Comparison of ENCODE assay signal across 9 cellular contexts in the genomic region with DNA sequence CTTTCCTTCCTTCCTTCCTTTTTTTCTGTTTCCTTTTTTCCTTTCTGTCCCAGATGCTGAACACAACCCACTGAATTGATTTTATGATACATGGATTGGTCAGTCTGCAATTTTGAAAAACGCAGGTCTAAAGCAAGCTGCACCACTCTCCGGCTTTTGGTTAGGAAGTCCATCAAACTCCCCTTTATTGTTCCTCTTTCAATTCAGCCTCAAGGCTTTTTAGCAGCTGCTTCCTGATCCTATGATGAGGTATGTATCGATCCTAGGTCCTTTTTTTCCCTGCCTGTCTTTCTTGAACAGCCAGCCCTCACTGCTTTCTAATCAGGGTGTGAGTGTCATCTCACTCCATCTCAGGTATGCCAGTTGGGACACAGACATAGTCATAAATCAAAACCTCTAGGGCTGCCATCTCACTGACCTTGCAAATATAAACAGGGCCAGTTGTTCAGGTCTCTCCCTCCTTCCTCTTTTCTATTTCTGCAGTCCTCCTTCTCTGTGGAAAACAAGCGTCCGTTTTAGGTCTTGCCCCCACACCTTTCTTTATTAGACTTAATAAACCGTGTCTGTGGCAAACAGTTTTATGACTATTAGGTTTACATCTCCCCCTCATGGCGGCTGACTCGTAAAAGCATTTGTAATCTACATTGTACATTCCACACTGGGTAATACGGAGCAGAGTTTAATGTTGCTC. TPM values are rescaled to one million over a fixed set of nuclear protein-coding genes. Genes with fewer than 3 reads are reported as not detected.
DNase-seq lines count a peak whose midpoint lies in the region; TF ChIP-seq lines count a peak whose summit lies in the region.
"Had no signal": no experiment of that assay in that cellular context is flagged by ENCODE, and none has a peak within 500 bp of the region (broad histone marks: within the 10 kb centered on the region; RNA-seq: fewer than 3 reads in every experiment).

No MANE protein-coding gene starts in this region.

- H2BK5ac ChIP-seq in mesendoderm (ENCODE audit: low read length) = no peak overlapping the region

- H3K36me3 Mint-ChIP-seq in MCF 10A (ENCODE audit: insufficient read depth, unreplicated experiment) = no peaks in the 10 kb centered on the region

- no peaks in the 10 kb centered on the region for H3K79me1 ChIP-seq in mesendoderm (ENCODE audit: low read length)

- intact Hi-C loops in MCF 10A (cut with micrococcal nuclease) = no loop called here

- no TSS peak for BruUV-seq in MCF 10A (replicated peaks; lab: Mats Ljungman, UMichigan)

- CTCF ChIA-PET in MCF 10A (lab: Yijun Ruan, JAX) = interaction anchor here (0.7 to 2.4 kb wide), 4 partner anchors 46 to 269 kb away, joined by 3 to 8 read pairs (median 4); no protein-coding TSS in a partner anchor

- DNase-seq in HL-60 (ENCODE audit: low read depth in 1 of 2, low spot score in 1 of 2) (no peak), SK-N-MC (ENCODE audit: low read depth, low spot score) (no peak), mesendoderm (no peak), MCF 10A (ENCODE audit: unreplicated experiment) (no peak), NCI-H446 treated with DMSO at 0.1 percent for 48 hours (lab: John Stamatoyannopoulos, UW) (no peak), EL (no peak)
- DNase-seq: activated CD4-positive, alpha-beta T cell treated with anti-CD3 and anti-CD28 coated beads, Interleukin-2, amount 50 U/mL, for 4 hours had no signal

- no peak overlapping the region for H2BK120ac ChIP-seq in mesendoderm (ENCODE audit: low read depth, low read length)

- no peak overlapping the region for H3K4me3 Mint-ChIP-seq in MCF 10A (ENCODE audit: unreplicated experiment)
- H3K4me3 Mint-ChIP-seq: neural crest cell had no signal

- H3K36me3 ChIP-seq in SK-N-MC (ENCODE audit: insufficient read depth, low read length) = no peaks in the 10 kb centered on the region
- no peaks in the 10 kb centered on the region for H3K36me3 ChIP-seq in mesendoderm (ENCODE audit: control insufficient read depth, insufficient read depth, low read length)

- no peaks in the 10 kb centered on the region for H3K9me3 ChIP-seq in SK-N-MC (ENCODE audit: low read depth, low read length)

- H3K56ac ChIP-seq in mesendoderm (ENCODE audit: low read length) = no peak overlapping the region

- no peak overlapping the region for H3K4me2 ChIP-seq in mesendoderm (ENCODE audit: low read length)

- H3K79me2 ChIP-seq in mesendoderm (ENCODE audit: control insufficient read depth, insufficient read depth, low read length) = no peaks in the 10 kb centered on the region

- H3K27ac ChIP-seq in HL-60 (replicated peaks) = no peak overlapping the region
- no peak overlapping the region for H3K27ac ChIP-seq in SK-N-MC
- H3K27ac ChIP-seq in mesendoderm (ENCODE audit: low read depth, low read length) = no peak overlapping the region

- H3K9me3 Mint-ChIP-seq in MCF 10A (ENCODE audit: unreplicated experiment) = no peaks in the 10 kb centered on the region

- no peaks in the 10 kb centered on the region for H3K27me3 Mint-ChIP-seq in MCF 10A (ENCODE audit: insufficient read depth, unreplicated experiment)

- no peak overlapping the region for H4K5ac ChIP-seq in mesendoderm (ENCODE audit: low read length)

- POLR2A ChIA-PET in MCF 10A (lab: Yijun Ruan, JAX) = interaction anchor here (0.6 to 1.1 kb wide), 3 partner anchors 10 to 737 kb away, joined by 3 to 7 read pairs (median 3); no protein-coding TSS in a partner anchor

- no peak overlapping the region for H3K9ac ChIP-seq in SK-N-MC (ENCODE audit: insufficient read length)
- no peak overlapping the region for H3K9ac ChIP-seq in mesendoderm (ENCODE audit: low read length)

- H2AK5ac ChIP-seq in mesendoderm (ENCODE audit: low read length) = no peak overlapping the region

- no CpG with 5 or more reads among the region's 9 CpGs for WGBS in mesendoderm (ENCODE audit: extremely low coverage, insufficient coverage, low lambda C conversion rate)

- no peak overlapping the region for H3K23ac ChIP-seq in mesendoderm (ENCODE audit: low read length)

- TF ChIP-seq CTCF in HL-60 (IDR thresholded peaks at IDR 0.05; ENCODE audit: insufficient read depth, low read length) (no peak), MCF 10A (IDR thresholded peaks at IDR 0.05; ENCODE audit: unreplicated experiment) (no peak)

- H3K27me3 ChIP-seq in HL-60 (ENCODE audit: insufficient read depth, poor library complexity, severe bottlenecking) = no peaks in the 10 kb centered on the region
- H3K27me3 ChIP-seq in mesendoderm (ENCODE audit: insufficient read depth, low read length, poor library complexity) = no peaks in the 10 kb centered on the region

- H3K4ac ChIP-seq in mesendoderm (ENCODE audit: low read depth, low read length) = no peak overlapping the region

- no peak overlapping the region for H4K8ac ChIP-seq in mesendoderm (ENCODE audit: low read depth, low read length)

- H3K4me3 ChIP-seq in GM08714 (ENCODE audit: low read length) (peak overlapping the region; percentile 40; the same call in 1 of the 2 replicates), HL-60 (replicated peaks; ENCODE audit: insufficient read depth, low read length) (peak overlapping the region; percentile 1; the same call in 1 of the 2 replicates), SK-N-MC (peak overlapping the region; percentile 38), mesendoderm (ENCODE audit: low read length) (no peak overlapping the region)

- H2BK15ac ChIP-seq in mesendoderm (replicated peaks; ENCODE audit: low read depth) = no peak overlapping the region

- H3K27ac Mint-ChIP-seq in MCF 10A (ENCODE audit: low read depth, unreplicated experiment) = no peak overlapping the region

- peak overlapping the region; percentile 66 for H3K18ac ChIP-seq in mesendoderm (ENCODE audit: low read length)

- peaks cover 17% of the 10 kb centered on the region for H3K4me1 Mint-ChIP-seq in MCF 10A (ENCODE audit: insufficient read depth, unreplicated experiment)

- H3K4me1 ChIP-seq in mesendoderm (ENCODE audit: control insufficient read depth, low read depth, low read length) = peaks cover 2% of the 10 kb centered on the region

RNA-seq across cellular contexts. Expression of gene STYXL2, which starts 11.4 kb away (rescaled TPM):
- polyA plus RNA-seq in mesendoderm (2013, experiment 1 of 2) = 0.10 TPM
- 0.07 TPM for polyA plus RNA-seq in mesendoderm (2013, experiment 2 of 2)
- not detected in 2 replicates for total RNA-seq in MCF 10A (2022)

RNA-seq across cellular contexts. Expression of gene GPA33, which starts 15.1 kb away (rescaled TPM):
- polyA plus RNA-seq in mesendoderm (2013, experiment 1 of 2) = 0.81 TPM
- polyA plus RNA-seq in mesendoderm (2013, experiment 2 of 2) = 0.90 TPM
- not detected in 2 replicates for total RNA-seq in MCF 10A (2022)
- total RNA-seq: neural crest cell had no signal
